ENCODE assay signal across 18 cellular contexts in genomic region chr6:145063091-145063490, GRCh38.
DNase-seq lines count a peak whose midpoint lies in the region; ATAC-seq and TF ChIP-seq lines count a peak whose summit lies in the region.
"Had no signal": no experiment of that assay in that cellular context is flagged by ENCODE, and none has a peak within 500 bp of the region (broad histone marks: within the 10 kb centered on the region; RNA-seq: fewer than 3 reads in every experiment).

No MANE protein-coding gene starts in this region.

- DNase-seq in EH (ENCODE audit: low read depth) (peak; percentile 38), NCI-H524 treated with DMSO at 0.1 percent for 48 hours (lab: John Stamatoyannopoulos, UW) (peak; percentile 56), fibroblast of gingiva (ENCODE audit: low read depth) (peak; percentile 55), spleen (no peak), left colon (no peak), COLO829 (ENCODE audit: low spot score) (no peak)
- DNase-seq in activated naive CD8-positive, alpha-beta T cell treated with anti-CD3 and anti-CD28 coated beads, Interleukin-2, amount 50 U/mL, for 24 hours, result no peak
- DNase-seq: ACHN; AML-193; CD4-positive, alpha-beta T cell; DMS153; DMS79; GF-D8; GOT3; H7 had no signal

- no peak for TF ChIP-seq POLR2A in spleen (IDR thresholded peaks at IDR 0.05)

- H3K27me3 Mint-ChIP-seq in activated naive CD8-positive, alpha-beta T cell treated with anti-CD3 and anti-CD28 coated beads, Interleukin-2, amount 50 U/mL, for 24 hours, result peaks cover 6% of the 10 kb centered on the region

- no peak overlapping the region for H3K27ac ChIP-seq in spleen
- H3K27ac ChIP-seq: C4-2B had no signal

- ATAC-seq in left colon, result no peak
- no peak for ATAC-seq in activated naive CD8-positive, alpha-beta T cell treated with anti-CD3 and anti-CD28 coated beads, Interleukin-2, amount 50 U/mL, for 24 hours
- ATAC-seq: HCT116, HepG2 had no signal

- H3K9me3 ChIP-seq in spleen, result no peaks in the 10 kb centered on the region

- no peaks in the 10 kb centered on the region for H3K4me1 ChIP-seq in spleen

- H3K4me3 Mint-ChIP-seq in activated naive CD8-positive, alpha-beta T cell treated with anti-CD3 and anti-CD28 coated beads, Interleukin-2, amount 50 U/mL, for 24 hours, result no peak overlapping the region
- H3K4me3 Mint-ChIP-seq: CD4-positive, alpha-beta T cell had no signal

- no peaks in the 10 kb centered on the region for H3K36me3 Mint-ChIP-seq in activated naive CD8-positive, alpha-beta T cell treated with anti-CD3 and anti-CD28 coated beads, Interleukin-2, amount 50 U/mL, for 24 hours (ENCODE audit: low read depth)

- H3K9me3 Mint-ChIP-seq in activated naive CD8-positive, alpha-beta T cell treated with anti-CD3 and anti-CD28 coated beads, Interleukin-2, amount 50 U/mL, for 24 hours, result no peaks in the 10 kb centered on the region
- H3K9me3 Mint-ChIP-seq: CD4-positive, alpha-beta T cell had no signal

- no peak for TF ChIP-seq CTCF in spleen (IDR thresholded peaks at IDR 0.05 in 8 of 11, conservative IDR thresholded peaks at IDR 0.05 in 3 of 11)

- H3K4me3 ChIP-seq in spleen, result no peak overlapping the region

- no peak overlapping the region for H3K27ac Mint-ChIP-seq in activated naive CD8-positive, alpha-beta T cell treated with anti-CD3 and anti-CD28 coated beads, Interleukin-2, amount 50 U/mL, for 24 hours
- H3K27ac Mint-ChIP-seq: CD4-positive, alpha-beta T cell had no signal

- H3K4me1 Mint-ChIP-seq in activated naive CD8-positive, alpha-beta T cell treated with anti-CD3 and anti-CD28 coated beads, Interleukin-2, amount 50 U/mL, for 24 hours, result no peaks in the 10 kb centered on the region

- intact Hi-C loops in spleen (cut with DNase I; ENCODE audit: low total_unique reads) (no loop called here), left colon (cut with DNase I, micrococcal nuclease) (no loop called here)

- H3K36me3 ChIP-seq in spleen, result no peaks in the 10 kb centered on the region

- no peaks in the 10 kb centered on the region for H3K27me3 ChIP-seq in spleen (replicated peaks in 1 of 7)

Comparison
In these comparisons a context has a peak if more than half of its experiments do, and no peak if none do; other contexts are left out.
1. DNase-seq: peak in EH (single experiment), NCI-H524 treated with DMSO at 0.1 percent for 48 hours (single experiment) and fibroblast of gingiva (single experiment); none in spleen (single experiment), left colon (0 of 2), activated naive CD8-positive, alpha-beta T cell treated with anti-CD3 and anti-CD28 coated beads, Interleukin-2, amount 50 U/mL, for 24 hours (single experiment) and COLO829 (single experiment).